Comparison of ENCODE assay signal across 24 cellular contexts in the genomic region with DNA sequence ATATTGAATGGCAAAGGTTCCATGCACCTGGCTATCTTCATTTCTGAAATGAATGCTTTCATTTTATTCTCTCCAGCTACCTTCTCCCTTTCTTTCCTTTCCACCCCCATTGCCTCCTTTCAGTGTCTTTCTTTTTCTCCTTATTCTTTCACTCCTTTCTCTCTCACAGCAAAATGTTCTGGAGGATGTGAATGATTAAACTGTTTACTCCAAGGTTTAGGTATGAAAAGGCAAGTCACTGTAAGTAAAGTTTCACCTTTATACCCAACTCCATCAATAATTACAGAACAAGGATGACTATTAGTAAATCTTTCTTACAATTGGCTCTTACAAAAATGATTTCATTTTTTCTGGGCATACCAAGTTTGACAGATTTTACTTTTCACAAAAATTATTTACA. TPM values are rescaled to one million over a fixed set of nuclear protein-coding genes. Genes with fewer than 3 reads are reported as not detected.
DNase-seq lines count a peak whose midpoint lies in the region; FAIRE-seq lines count a peak whose summit lies in the region.
"Had no signal": no experiment of that assay in that cellular context is flagged by ENCODE, and none has a peak within 500 bp of the region (broad histone marks: within the 10 kb centered on the region; RNA-seq: fewer than 3 reads in every experiment).

No MANE protein-coding gene starts in this region.

- no peaks in the 10 kb centered on the region for H3K36me3 ChIP-seq in small intestine (ENCODE audit: control insufficient read depth in 2 of 2, insufficient read depth in 2 of 2, low read length in 2 of 2)

- peak; percentile 44 for DNase-seq in ACHN
- peak; percentile 48 for DNase-seq in RCC 7860 (ENCODE audit: low spot score)
- peak; percentile 77 for DNase-seq in kidney tubule cell (ENCODE audit: low spot score)
- DNase-seq in small intestine: peak; percentile 25
- no peak for DNase-seq in central memory CD4-positive, alpha-beta T cell
- no peak for DNase-seq in stimulated activated CD4-positive, alpha-beta T cell treated with anti-CD3 and anti-CD28 coated beads, Interleukin-4, amount 100 ng/mL, for 1 hour
- no peak for DNase-seq in activated CD4-positive, alpha-beta T cell treated with anti-CD3 and anti-CD28 coated beads for 4 hours
- DNase-seq: AML-193; CD4-positive, alpha-beta T cell; COR-L47; DMS 273 treated with DMSO at 0.1 percent for 48 hours; DMS79; EL; GDM1; GOT3; NCI-H1048; NCI-H1417 treated with DMSO at 0.1 percent for 48 hours; NCI-H1694 treated with DMSO at 0.1 percent for 48 hours; NCI-H2081; NCI-H2227 treated with DMSO at 0.1 percent for 48 hours; NCI-H526 treated with DMSO at 0.1 percent for 48 hours; SHP77 treated with DMSO at 0.1 percent for 48 hours had no signal

- no peak overlapping the region for H3K27ac ChIP-seq in small intestine (ENCODE audit: low read depth in 1 of 2, low read length in 1 of 2)
- H3K27ac ChIP-seq: BLaER1 treated with 17β-estradiol and CSF1 and Interleukin-3, amounts not matched to agents 10 nM and 100 nM had no signal

- no peak overlapping the region for H3K4me3 ChIP-seq in small intestine (ENCODE audit: low read depth in 1 of 2, low read length in 2 of 2)
- H3K4me3 ChIP-seq: BLaER1 treated with 17β-estradiol and CSF1 and Interleukin-3, amounts not matched to agents 10 nM and 100 nM; GM12878 had no signal

- no peaks in the 10 kb centered on the region for H3K4me1 ChIP-seq in small intestine (ENCODE audit: control insufficient read depth in 2 of 2, insufficient read depth in 1 of 2, low read depth in 1 of 2, low read length in 1 of 2)

- H3K27me3 ChIP-seq in small intestine (ENCODE audit: control insufficient read depth in 2 of 2, insufficient read depth in 2 of 2, low read length in 2 of 2): peaks cover 0 to 25% of the 10 kb centered on the region in 2 donors

- in situ Hi-C loops in ACHN (cut with HindIII; ENCODE audit: low pct_ligation_motif_present, low pct_unique_long_range_greater_than_20kb, low sequenced_read_pairs): no loop called here

- H3K9me3 ChIP-seq in small intestine (ENCODE audit: control insufficient read depth, low read depth): no peaks in the 10 kb centered on the region

- FAIRE-seq in RCC 7860 (lab: Jason Lieb, UNC) (peak; percentile 89), small intestine (lab: Jason Lieb, UNC) (no peak)
- FAIRE-seq: GM12878 had no signal

RNA-seq across cellular contexts. Expression of a gene that starts 4.3 kb away (rescaled TPM):
- polyA plus RNA-seq in small intestine: 1 to 10 TPM in 2 of 3 donors, under 1 TPM in 1; 0.45 to 3.8 (median 1.2) TPM

Comparison
In these comparisons a context has a peak if more than half of its experiments do, and no peak if none do; other contexts are left out.
1. DNase-seq: peak in ACHN (single experiment), RCC 7860 (single experiment), kidney tubule cell (single experiment) and small intestine (single experiment); none in central memory CD4-positive, alpha-beta T cell (single experiment), stimulated activated CD4-positive, alpha-beta T cell treated with anti-CD3 and anti-CD28 coated beads, Interleukin-4, amount 100 ng/mL, for 1 hour (single experiment) and activated CD4-positive, alpha-beta T cell treated with anti-CD3 and anti-CD28 coated beads for 4 hours (0 of 2).